ENCODE assay signal across 11 cellular contexts in genomic region chr22:39463931-39464390, GRCh38. TPM values are rescaled to one million over a fixed set of nuclear protein-coding genes. Genes with fewer than 3 reads are reported as not detected.
DNase-seq lines count a peak whose midpoint lies in the region; ATAC-seq, FAIRE-seq and TF ChIP-seq lines count a peak whose summit lies in the region.
"Had no signal": no experiment of that assay in that cellular context is flagged by ENCODE, and none has a peak within 500 bp of the region (broad histone marks: within the 10 kb centered on the region; RNA-seq: fewer than 3 reads in every experiment).

No MANE protein-coding gene starts in this region.

- no peaks in the 10 kb centered on the region for H4K20me1 ChIP-seq in GM23248 (ENCODE audit: insufficient read depth)

- H3K4me2 ChIP-seq in GM23248 (ENCODE audit: unreplicated experiment), result no peak overlapping the region

- H3K4me1 ChIP-seq in GM23248 (ENCODE audit: insufficient read depth), result 0 out of 2 replicates have a peak, but pooled peaks cover 5% of the 10 kb centered on the region
- peaks cover 7 to 23% of the 10 kb centered on the region in 2 donors for H3K4me1 ChIP-seq in kidney (ENCODE audit: control insufficient read depth in 1 of 2, insufficient read depth in 1 of 2, low read depth in 1 of 2, low read length in 2 of 2)
- H3K4me1 ChIP-seq in small intestine (ENCODE audit: control insufficient read depth in 2 of 2, insufficient read depth in 1 of 2, low read depth in 1 of 2, low read length in 1 of 2), result peaks cover 0 to 5% of the 10 kb centered on the region in 2 donors

- H3K9me3 ChIP-seq in GM23248 (ENCODE audit: low read depth) (no peaks in the 10 kb centered on the region), kidney (ENCODE audit: control insufficient read depth in 1 of 2, low read length in 2 of 2) (no peaks in the 10 kb centered on the region), small intestine (ENCODE audit: control insufficient read depth, low read depth) (no peaks in the 10 kb centered on the region)

- intact Hi-C loops in kidney (cut with DNase I), result no loop called here

- H3K4me3 Mint-ChIP-seq in brain, result no peak overlapping the region
- H3K4me3 Mint-ChIP-seq: CD8-positive, alpha-beta T cell; neural crest cell had no signal

- H3K27ac Mint-ChIP-seq in brain, result peak overlapping the region in 4 of 5 experiments; percentile 35 to 89 (median 77)
- H3K27ac Mint-ChIP-seq: CD8-positive, alpha-beta T cell had no signal

- DNase-seq in GM23248 (peak; percentile 70), kidney (peak; percentile 69), small intestine (no peak), foreskin melanocyte (no peak), kidney glomerular epithelial cell (lab: John Stamatoyannopoulos, UW) (no peak)

- H3K27ac ChIP-seq in GM23248 (no peak overlapping the region), kidney (ENCODE audit: low read depth in 2 of 2, low read length in 2 of 2) (no peak overlapping the region), small intestine (ENCODE audit: low read depth in 1 of 2, low read length in 1 of 2) (peak overlapping the region; percentile 13 to 14)

- no peaks in the 10 kb centered on the region for H3F3A ChIP-seq in GM23248 (ENCODE audit: insufficient read depth)

- TF ChIP-seq CTCF in brain (conservative IDR thresholded peaks at IDR 0.05), result no peak
- TF ChIP-seq CTCF in kidney (IDR thresholded peaks at IDR 0.05; ENCODE audit: borderline replicate concordance, extremely low read depth, insufficient read depth), result no peak

- peaks cover 0 to 2% (median 0%) of the 10 kb centered on the region in 5 experiments for H3K9me3 Mint-ChIP-seq in brain
- H3K9me3 Mint-ChIP-seq: CD8-positive, alpha-beta T cell; neural crest cell had no signal

- FAIRE-seq in kidney (lab: Jason Lieb, UNC), result no peak
- FAIRE-seq in small intestine (lab: Jason Lieb, UNC), result no peak

- H2AFZ ChIP-seq in GM23248, result no peak overlapping the region

- H3K4me1 Mint-ChIP-seq in brain, result peaks cover 42% of the 10 kb centered on the region

- no peak overlapping the region for H3K4me3 ChIP-seq in GM23248
- H3K4me3 ChIP-seq in kidney (ENCODE audit: low read length in 2 of 2), result no peak overlapping the region
- no peak overlapping the region for H3K4me3 ChIP-seq in small intestine (ENCODE audit: low read depth in 1 of 2, low read length in 2 of 2)
- H3K4me3 ChIP-seq: coronary artery had no signal

- WGBS in GM23248 (ENCODE audit: low coverage in 1 of 2, low lambda C conversion rate in 2 of 2, missing lambda C conversion rate in 2 of 2), 2 experiments, result 58 to 60% methylated on average over 10 of the region's 10 CpGs
- 66 to 77% (median 75%) methylated on average over 8 to 10 of the region's 10 CpGs for WGBS in small intestine, 3 donors

- in situ Hi-C loops in GM23248 (cut with MboI), result no loop called here

- H3K27me3 ChIP-seq in GM23248 (replicated peaks; ENCODE audit: insufficient read depth) (no peaks in the 10 kb centered on the region), small intestine (ENCODE audit: control insufficient read depth in 2 of 2, insufficient read depth in 2 of 2, low read length in 2 of 2) (no peaks in the 10 kb centered on the region)

- no peaks in the 10 kb centered on the region for H3K79me2 ChIP-seq in GM23248 (ENCODE audit: insufficient read depth)

- H3K36me3 ChIP-seq in GM23248 (ENCODE audit: low read depth) (no peaks in the 10 kb centered on the region), kidney (ENCODE audit: control insufficient read depth in 1 of 2, insufficient read depth in 2 of 2, low read length in 2 of 2) (no peaks in the 10 kb centered on the region), small intestine (ENCODE audit: control insufficient read depth in 2 of 2, insufficient read depth in 2 of 2, low read length in 2 of 2) (no peaks in the 10 kb centered on the region)

- H3K27me3 Mint-ChIP-seq in brain, result peaks cover 3% of the 10 kb centered on the region

- no peaks in the 10 kb centered on the region for H3K36me3 Mint-ChIP-seq in brain
- H3K36me3 Mint-ChIP-seq: CD8-positive, alpha-beta T cell had no signal

- no peak for ATAC-seq in HG02870 (IDR thresholded peaks at IDR 0.05; ENCODE audit: unreplicated experiment)
- no peak for ATAC-seq in GM18870 (IDR thresholded peaks at IDR 0.05; ENCODE audit: unreplicated experiment)
- ATAC-seq: CD8-positive, alpha-beta T cell had no signal

- no peaks in the 10 kb centered on the region for H3K9me2 ChIP-seq in GM23248 (ENCODE audit: insufficient read depth)

- H3K9ac ChIP-seq in GM23248, result no peak overlapping the region
- H3K9ac ChIP-seq in kidney (ENCODE audit: low read length in 2 of 2), result no peak overlapping the region

RNA-seq across cellular contexts. Expression of gene MGAT3, which starts 7.1 kb away (rescaled TPM):
- not detected in 2 replicates for total RNA-seq in GM23248 (2014; rRNA removed; shearing (Covaris generic))
- polyA plus RNA-seq in GM23248 (2016; fragmentation: Nextera tagmentation; extraction: Ambion mirVana), result not detected in 2 replicates
- polyA plus RNA-seq in brain (ENCODE audit: insufficient read depth, low read depth, low replicate concordance), result 19.3 TPM
- 5.4 TPM for total RNA-seq in kidney
- 2.7 TPM for polyA plus RNA-seq in kidney (ENCODE audit: insufficient read depth, low read depth, low replicate concordance)
- polyA plus RNA-seq in small intestine, result 10 to 100 TPM; 11.1 to 21.6 (median 12.7) TPM

RNA-seq across cellular contexts. Expression of gene MIEF1, which starts 38.1 kb away (rescaled TPM):
- total RNA-seq in GM23248 (2014; rRNA removed; shearing (Covaris generic)), result 26.2 and 27.1 TPM in 2 replicates
- polyA plus RNA-seq in GM23248 (2016; fragmentation: Nextera tagmentation; extraction: Ambion mirVana) (20.2 and 20.6 TPM in 2 replicates), brain (ENCODE audit: insufficient read depth, low read depth, low replicate concordance) (22.5 TPM), kidney (ENCODE audit: insufficient read depth, low read depth, low replicate concordance) (13.0 TPM), small intestine (10 to 100 TPM; 12.2 to 22.1 (median 15.4) TPM)
- 27.9 TPM for total RNA-seq in kidney

RNA-seq across cellular contexts. Expression of gene ATF4, which starts 56.4 kb away (rescaled TPM):
- 481 and 529 TPM in 2 replicates for total RNA-seq in GM23248 (2014; rRNA removed; shearing (Covaris generic))
- 282 and 293 TPM in 2 replicates for polyA plus RNA-seq in GM23248 (2016; fragmentation: Nextera tagmentation; extraction: Ambion mirVana)
- 435 TPM for polyA plus RNA-seq in brain (ENCODE audit: insufficient read depth, low read depth, low replicate concordance)
- 261 TPM for total RNA-seq in kidney
- polyA plus RNA-seq in kidney (ENCODE audit: insufficient read depth, low read depth, low replicate concordance), result 293 TPM
- 100 to 1,000 TPM; 471 to 709 (median 539) TPM for polyA plus RNA-seq in small intestine

Comparison
In these comparisons a context has a peak if more than half of its experiments do, and no peak if none do; other contexts are left out.
1. DNase-seq: peak in GM23248 (single experiment) and kidney (single experiment); none in small intestine (single experiment), foreskin melanocyte (single experiment) and kidney glomerular epithelial cell (single experiment).
2. H3K27ac ChIP-seq: peak in small intestine (2 of 2); none in GM23248 (single experiment) and kidney (0 of 2).